12 cellular contexts compared by ENCODE assay signal in the genomic region with DNA sequence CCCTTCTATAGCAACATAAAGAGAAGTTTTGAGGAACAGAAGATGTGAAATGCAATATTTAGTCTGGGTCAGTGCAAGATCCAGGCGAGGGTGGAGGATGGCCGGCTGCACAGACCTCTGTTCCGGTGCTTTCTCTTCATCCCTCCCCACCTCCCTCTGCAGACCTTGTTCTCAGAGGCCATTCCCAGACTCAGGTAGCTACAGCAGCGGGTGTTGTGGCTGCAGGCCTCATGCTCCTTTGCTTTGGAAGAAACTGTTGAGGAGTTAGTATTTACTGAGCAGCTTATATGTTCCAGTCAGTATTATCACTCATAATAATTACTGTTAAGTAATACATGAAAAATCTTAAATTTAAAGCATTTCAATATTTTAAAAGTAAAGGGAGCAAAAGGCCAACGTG. TPM values are rescaled to one million over a fixed set of nuclear protein-coding genes. Genes with fewer than 3 reads are reported as not detected.
DNase-seq lines count a peak whose midpoint lies in the region; ATAC-seq and TF ChIP-seq lines count a peak whose summit lies in the region.
"Had no signal": no experiment of that assay in that cellular context is flagged by ENCODE, and none has a peak within 500 bp of the region (broad histone marks: within the 10 kb centered on the region; RNA-seq: fewer than 3 reads in every experiment).

No MANE protein-coding gene starts in this region.

- H3K27me3 Mint-ChIP-seq in CD8-positive, alpha-beta memory T cell: no peaks in the 10 kb centered on the region

- 22 to 29% (median 22%) methylated on average over 5 of the region's 5 CpGs for WGBS in ovary, 3 donors

- no peaks in the 10 kb centered on the region for H3K27me3 ChIP-seq in CD8-positive, alpha-beta memory T cell (ENCODE audit: insufficient read depth, low read length, poor library complexity, severe bottlenecking)
- H3K27me3 ChIP-seq in ovary: no peaks in the 10 kb centered on the region

- no peak for ATAC-seq in HG02938 (IDR thresholded peaks at IDR 0.05; ENCODE audit: unreplicated experiment)

- no peak for TF ChIP-seq EP300 in ovary (IDR thresholded peaks at IDR 0.05)

- H3K9me3 Mint-ChIP-seq in CD8-positive, alpha-beta memory T cell: no peaks in the 10 kb centered on the region

- intact Hi-C loops in ovary (cut with DNase I): no loop called here

- TF ChIP-seq POLR2A in ovary (IDR thresholded peaks at IDR 0.05): no peak

- no peak for TF ChIP-seq CTCF in ovary (IDR thresholded peaks at IDR 0.05)

- peaks cover 65 to 77% (median 68%) of the 10 kb centered on the region in 3 donors for H3K4me1 Mint-ChIP-seq in CD8-positive, alpha-beta memory T cell

- H3K36me3 ChIP-seq in CD8-positive, alpha-beta memory T cell (ENCODE audit: insufficient read depth, low read length): peaks cover 19% of the 10 kb centered on the region
- peaks cover 15% of the 10 kb centered on the region for H3K36me3 ChIP-seq in KOPT-K1 (ENCODE audit: insufficient read depth, low read length)
- H3K36me3 ChIP-seq in ovary: no peaks in the 10 kb centered on the region

- peak overlapping the region; percentile 74 to 99 (median 94) for H3K27ac Mint-ChIP-seq in CD8-positive, alpha-beta memory T cell

- CTCF ChIA-PET in CD8-positive, alpha-beta memory T cell (lab: Charles Lee): interaction anchor here (1.4 kb wide), 1 partner anchor 13 kb away, joined by 3 read pairs; no protein-coding TSS in a partner anchor

- H3K4me3 Mint-ChIP-seq in CD8-positive, alpha-beta memory T cell: peak overlapping the region; percentile 95 to 100 (median 99)

- peak overlapping the region; percentile 32 for H3K27ac ChIP-seq in CD8-positive, alpha-beta memory T cell (ENCODE audit: low read depth, low read length)
- peak overlapping the region; percentile 14 for H3K27ac ChIP-seq in KOPT-K1 (ENCODE audit: low read depth, low read length, poor library complexity, severe bottlenecking)
- no peak overlapping the region for H3K27ac ChIP-seq in ovary

- DNase-seq in CD8-positive, alpha-beta memory T cell: no peak
- DNase-seq in cerebellar cortex (ENCODE audit: low spot score): peak; percentile 31
- no peak for DNase-seq in ovary
- no peak for DNase-seq in SHP77 (lab: John Stamatoyannopoulos, UW)
- no peak for DNase-seq in amygdala (lab: John Stamatoyannopoulos, UW)
- DNase-seq: activated naive CD4-positive, alpha-beta T cell; DMS 273 treated with DMSO at 0.1 percent for 48 hours; NCI-H187 had no signal

- H3K4me1 ChIP-seq in CD8-positive, alpha-beta memory T cell (ENCODE audit: insufficient read depth, low read length): peaks cover 49% of the 10 kb centered on the region
- peaks cover 4% of the 10 kb centered on the region for H3K4me1 ChIP-seq in ovary (ENCODE audit: insufficient read depth)

- POLR2A ChIA-PET in CD8-positive, alpha-beta memory T cell (lab: Charles Lee): interaction anchor here (0.6 kb wide), 1 partner anchor 33 kb away, joined by 3 read pairs; no protein-coding TSS in a partner anchor

- peaks cover 20 to 59% (median 22%) of the 10 kb centered on the region in 3 donors for H3K36me3 Mint-ChIP-seq in CD8-positive, alpha-beta memory T cell

- no peaks in the 10 kb centered on the region for H3K9me3 ChIP-seq in CD8-positive, alpha-beta memory T cell (ENCODE audit: low read length)
- no peaks in the 10 kb centered on the region for H3K9me3 ChIP-seq in KOPT-K1 (ENCODE audit: insufficient read depth, low read length, poor library complexity, severe bottlenecking)
- no peaks in the 10 kb centered on the region for H3K9me3 ChIP-seq in ovary

- H3K4me3 ChIP-seq in CD8-positive, alpha-beta memory T cell (ENCODE audit: low read length): peak overlapping the region; percentile 92
- peak overlapping the region; percentile 5 for H3K4me3 ChIP-seq in ovary

RNA-seq across cellular contexts. Expression of gene BTN3A3, which starts 1.7 kb away (rescaled TPM):
- 10 to 100 TPM; 32.8 to 37.1 TPM for total RNA-seq in CD8-positive, alpha-beta memory T cell
- polyA plus RNA-seq in CD8-positive, alpha-beta memory T cell: 75.5 TPM
- total RNA-seq in ovary: 10 to 100 TPM; 13.6 to 19.5 (median 18.0) TPM
- 10 to 100 TPM; 13.8 to 72.3 TPM for polyA plus RNA-seq in ovary

RNA-seq across cellular contexts. Expression of gene BTN2A1, which starts 15.8 kb away (rescaled TPM):
- 10 to 100 TPM; 24.0 to 26.4 TPM for total RNA-seq in CD8-positive, alpha-beta memory T cell
- 14.4 TPM for polyA plus RNA-seq in CD8-positive, alpha-beta memory T cell
- total RNA-seq in ovary: 10 to 100 TPM in 6 of 7 donors, 1 to 10 TPM in 1; 9.0 to 23.2 (median 17.7) TPM
- 10 to 100 TPM; 20.5 to 33.3 TPM for polyA plus RNA-seq in ovary

RNA-seq across cellular contexts. Expression of gene BTN3A1, which starts 39.9 kb away (rescaled TPM):
- 10 to 100 TPM; 30.8 to 31.5 TPM for total RNA-seq in CD8-positive, alpha-beta memory T cell
- 85.0 TPM for polyA plus RNA-seq in CD8-positive, alpha-beta memory T cell
- total RNA-seq in ovary: 10 to 100 TPM; 11.0 to 33.4 (median 18.4) TPM
- polyA plus RNA-seq in ovary: 10 to 100 TPM; 14.5 to 64.5 TPM

RNA-seq across cellular contexts. Expression of gene BTN1A1, which starts 58.1 kb away (rescaled TPM):
- under 1 TPM in 1 of 2 experiments, not detected in 1; 0.09 TPM for total RNA-seq in CD8-positive, alpha-beta memory T cell
- polyA plus RNA-seq in CD8-positive, alpha-beta memory T cell: not detected
- not detected for total RNA-seq in ovary
- polyA plus RNA-seq in ovary: under 1 TPM; 0.02 to 0.05 TPM
- total RNA-seq: HT-29, myocyte had no signal

RNA-seq across cellular contexts. Expression of gene BTN2A2, which starts 59.1 kb away (rescaled TPM):
- 10 to 100 TPM; 18.0 to 19.0 TPM for total RNA-seq in CD8-positive, alpha-beta memory T cell
- 6.8 TPM for polyA plus RNA-seq in CD8-positive, alpha-beta memory T cell
- 10 to 100 TPM; 10.7 to 23.0 (median 13.7) TPM for total RNA-seq in ovary
- 10 to 100 TPM in 1 of 2 donors, 1 to 10 TPM in 1; 7.3 to 15.1 TPM for polyA plus RNA-seq in ovary

Comparison
In these comparisons a context has a peak if more than half of its experiments do, and no peak if none do; other contexts are left out.
1. H3K27ac ChIP-seq: peak in CD8-positive, alpha-beta memory T cell (single experiment) and KOPT-K1 (single experiment); none in ovary (0 of 2).